12 cellular contexts compared by ENCODE assay signal in genomic region chr2:217249490-217250451, GRCh38.
A peak's percentile ranks its signal among the peaks of the same experiment; 100 is the strongest.
DNase-seq lines count a peak whose midpoint lies in the region; ATAC-seq and TF ChIP-seq lines count a peak whose summit lies in the region.
"Had no signal": no experiment of that assay in that cellular context is flagged by ENCODE, and none has a peak within 500 bp of the region (broad histone marks: within the 10 kb centered on the region; RNA-seq: fewer than 3 reads in every experiment).

No MANE protein-coding gene starts in this region.

- BruUV-seq in mammary epithelial cell (replicated peaks; lab: Mats Ljungman, UMichigan): no TSS peak

- H3K36me3 Mint-ChIP-seq in H9 (ENCODE audit: insufficient read depth in 1 of 3, low read depth in 3 of 3) (no peaks in the 10 kb centered on the region), HFFc6 (ENCODE audit: low read depth) (no peaks in the 10 kb centered on the region; the same call in 1 of the 2 replicates)
- H3K36me3 Mint-ChIP-seq: activated naive CD4-positive, alpha-beta T cell treated with anti-CD3 and anti-CD28 coated beads, Interleukin-2, amount 50 U/mL, for 72 hours had no signal

- H2BK12ac ChIP-seq in neuronal stem cell (ENCODE audit: low read length) (no peak overlapping the region), H9 (ENCODE audit: insufficient read length, low read depth, low read length) (no peak overlapping the region)

- no peak overlapping the region for H3K14ac ChIP-seq in neuronal stem cell (ENCODE audit: low read length)
- H3K14ac ChIP-seq in H9 (ENCODE audit: insufficient read depth, low read length): no peak overlapping the region

- H3K9me3 Mint-ChIP-seq in H9 (no peaks in the 10 kb centered on the region), HFFc6 (no peaks in the 10 kb centered on the region)
- H3K9me3 Mint-ChIP-seq: activated naive CD4-positive, alpha-beta T cell treated with anti-CD3 and anti-CD28 coated beads, Interleukin-2, amount 50 U/mL, for 72 hours had no signal

- no peak overlapping the region for H2BK20ac ChIP-seq in H9 (ENCODE audit: low read depth, low read length, poor library complexity, severe bottlenecking)

- WGBS in mammary epithelial cell (ENCODE audit: low coverage, missing lambda C conversion rate): 77% methylated on average over 8 of the region's 8 CpGs
- WGBS in esophagus, 2 donors: 61 to 62% methylated on average over 8 of the region's 8 CpGs
- WGBS in neuronal stem cell (ENCODE audit: extremely low coverage in 2 of 2, insufficient read length in 2 of 2, insufficient replicate concordance in 1 of 2), 2 donors: no CpG with 5 or more reads among the region's 8 CpGs
- WGBS in urinary bladder: 37% methylated on average over 8 of the region's 8 CpGs
- WGBS in H9 (ENCODE audit: extremely low coverage, insufficient read length, low lambda C conversion rate): no CpG with 5 or more reads among the region's 8 CpGs

- H4K5ac ChIP-seq in H9 (ENCODE audit: insufficient read length, low read depth, low read length): no peak overlapping the region

- H3K4me3 ChIP-seq in breast epithelium (no peak overlapping the region), mammary epithelial cell (replicated peaks in 1 of 3; ENCODE audit: insufficient read depth in 1 of 3, low read depth in 2 of 3, low read length in 3 of 3) (no peak overlapping the region), esophagus (ENCODE audit: low read depth in 1 of 2, low read length in 2 of 2) (no peak overlapping the region), neuronal stem cell (ENCODE audit: low read length in 2 of 2) (no peak overlapping the region), urinary bladder (ENCODE audit: low read depth, low read length) (no peak overlapping the region)
- H3K4me3 ChIP-seq: colonic mucosa had no signal

- H3K18ac ChIP-seq in neuronal stem cell (ENCODE audit: low read length) (no peak overlapping the region), H9 (ENCODE audit: insufficient read length, low read depth, low read length) (no peak overlapping the region)

- dilution Hi-C loops in mammary epithelial cell (cut with HindIII; ENCODE audit: low sequenced_read_pairs): no loop called here

- no peaks in the 10 kb centered on the region for H3K4me1 Mint-ChIP-seq in H9
- H3K4me1 Mint-ChIP-seq in HFFc6 (ENCODE audit: low read depth): no peaks in the 10 kb centered on the region

- no peak overlapping the region for H3K56ac ChIP-seq in H9 (ENCODE audit: insufficient read length, low read depth, low read length)

- H3K23ac ChIP-seq in neuronal stem cell (ENCODE audit: low read depth, low read length, poor library complexity): no peak overlapping the region
- no peak overlapping the region for H3K23ac ChIP-seq in H9 (ENCODE audit: insufficient read length, low read depth, low read length)

- H3K79me1 ChIP-seq in neuronal stem cell (ENCODE audit: low read depth, low read length) (no peaks in the 10 kb centered on the region), H9 (ENCODE audit: insufficient read depth, low read depth, low read length, poor library complexity, severe bottlenecking) (no peaks in the 10 kb centered on the region)

- H3K9me3 ChIP-seq in breast epithelium (no peaks in the 10 kb centered on the region), mammary epithelial cell (replicated peaks; ENCODE audit: insufficient read depth, low read length) (no peaks in the 10 kb centered on the region), esophagus (ENCODE audit: control insufficient read depth in 2 of 2, insufficient read depth in 1 of 2, low read depth in 1 of 2, low read length in 1 of 2) (no peaks in the 10 kb centered on the region), neuronal stem cell (replicated peaks in 1 of 2; ENCODE audit: control insufficient read depth in 2 of 2, insufficient read depth in 1 of 2, low read depth in 1 of 2, low read length in 2 of 2) (no peaks in the 10 kb centered on the region), H9 (ENCODE audit: control insufficient read depth, low read depth, low read length) (no peaks in the 10 kb centered on the region)
- H3K9me3 ChIP-seq: colonic mucosa had no signal

- H2BK120ac ChIP-seq in neuronal stem cell (ENCODE audit: low read depth, low read length) (no peak overlapping the region), H9 (ENCODE audit: low read depth, low read length, poor library complexity, severe bottlenecking) (no peak overlapping the region)

- DNase-seq in breast epithelium (ENCODE audit: low spot score in 2 of 2) (no peak), mammary epithelial cell (no peak), neuronal stem cell (ENCODE audit: low spot score) (no peak), H9 (no peak), HFFc6 (no peak)
- DNase-seq in stimulated activated naive CD8-positive, alpha-beta T cell treated with anti-CD3 and anti-CD28 coated beads, Interleukin-15, Interleukin-2, amounts not matched to agents 100 U/mL and 50 U/mL, for 24 hours: no peak
- DNase-seq: colonic mucosa, MM.1S, SHP77 treated with DMSO at 0.1 percent for 48 hours had no signal

- intact Hi-C loops in breast epithelium (cut with DNase I; ENCODE audit: low total_unique reads): no loop called here
- intact Hi-C loops in mammary epithelial cell (cut with micrococcal nuclease): no loop called here

- no peaks in the 10 kb centered on the region for H3K27me3 ChIP-seq in breast epithelium
- H3K27me3 ChIP-seq in mammary epithelial cell (ENCODE audit: insufficient read depth, low read length): no peaks in the 10 kb centered on the region
- no peaks in the 10 kb centered on the region for H3K27me3 ChIP-seq in esophagus (ENCODE audit: control insufficient read depth in 1 of 2, insufficient read depth in 2 of 2, low read length in 2 of 2)
- H3K27me3 ChIP-seq in neuronal stem cell (ENCODE audit: control insufficient read depth in 3 of 3, insufficient read depth in 3 of 3, low read depth in 1 of 3, low read length in 3 of 3): no peaks in the 10 kb centered on the region
- H3K27me3 ChIP-seq in H9 (ENCODE audit: insufficient read depth, low read length): no peaks in the 10 kb centered on the region
- H3K27me3 ChIP-seq: colonic mucosa had no signal

- H3K4me1 ChIP-seq in breast epithelium (peaks cover 10 to 12% of the 10 kb centered on the region in 2 donors), mammary epithelial cell (ENCODE audit: insufficient read depth, low read length) (no peaks in the 10 kb centered on the region), esophagus (ENCODE audit: control insufficient read depth in 2 of 2, insufficient read depth in 2 of 2, low read length in 1 of 2) (peaks cover 3% of the 10 kb centered on the region in 2 donors), neuronal stem cell (ENCODE audit: control insufficient read depth in 2 of 2, insufficient read depth in 1 of 2, low read depth in 1 of 2, low read length in 2 of 2) (peaks cover 9 to 19% of the 10 kb centered on the region in 2 donors), urinary bladder (ENCODE audit: insufficient read depth) (no peaks in the 10 kb centered on the region), H9 (ENCODE audit: insufficient read depth, low read length) (no peaks in the 10 kb centered on the region)
- H3K4me1 ChIP-seq: colonic mucosa had no signal

- H3K4ac ChIP-seq in neuronal stem cell (ENCODE audit: low read length) (no peak overlapping the region), H9 (ENCODE audit: low read depth, low read length) (no peak overlapping the region)

- H3K23me2 ChIP-seq in H9 (ENCODE audit: insufficient read length, low read depth, low read length, poor library complexity, severe bottlenecking): no peaks in the 10 kb centered on the region

- H3K27ac ChIP-seq in breast epithelium (peak overlapping the region; percentile 79 to 86), mammary epithelial cell (ENCODE audit: insufficient read depth, low read depth, low read length) (no peak overlapping the region), esophagus (ENCODE audit: low read depth in 2 of 2, low read length in 1 of 2) (peak overlapping the region; percentile 56 to 58), neuronal stem cell (replicated peaks; ENCODE audit: low read length) (no peak overlapping the region), urinary bladder (ENCODE audit: low read depth) (peak overlapping the region; percentile 67), H9 (ENCODE audit: insufficient read length, low read depth, low read length) (no peak overlapping the region)

- CTCF ChIA-PET in mammary epithelial cell (lab: Charles Lee; ENCODE audit: low non-redundant PET): no interaction called here

- H4K20me1 ChIP-seq in mammary epithelial cell (ENCODE audit: insufficient read depth, low read length): no peaks in the 10 kb centered on the region
- no peaks in the 10 kb centered on the region for H4K20me1 ChIP-seq in H9 (ENCODE audit: control insufficient read depth, insufficient read depth, insufficient read length)

- H3K27ac Mint-ChIP-seq in H9 (no peak overlapping the region), HFFc6 (no peak overlapping the region)
- H3K27ac Mint-ChIP-seq: activated naive CD4-positive, alpha-beta T cell treated with anti-CD3 and anti-CD28 coated beads, Interleukin-2, amount 50 U/mL, for 72 hours had no signal

- TF ChIP-seq POLR2A in breast epithelium (IDR thresholded peaks at IDR 0.05): no peak

- ATAC-seq in stimulated activated naive CD8-positive, alpha-beta T cell treated with anti-CD3 and anti-CD28 coated beads, Interleukin-15, Interleukin-2, amounts not matched to agents 100 U/mL and 50 U/mL, for 24 hours: no peak
- ATAC-seq: activated naive CD4-positive, alpha-beta T cell treated with anti-CD3 and anti-CD28 coated beads, Interleukin-2, amount 50 U/mL, for 72 hours had no signal

- TF ChIP-seq CTCF in breast epithelium (IDR thresholded peaks at IDR 0.05) (no peak), mammary epithelial cell (conservative IDR thresholded peaks at IDR 0.05 in 1 of 2, IDR thresholded peaks at IDR 0.05 in 1 of 2; ENCODE audit: extremely low read depth in 1 of 2, insufficient read depth in 1 of 2, low read depth in 1 of 2, low read length in 2 of 2) (no peak), H9 (conservative IDR thresholded peaks at IDR 0.05) (no peak), HFFc6 (IDR thresholded peaks at IDR 0.05) (no peak)

- no peak overlapping the region for H2AK5ac ChIP-seq in neuronal stem cell (ENCODE audit: low read depth, low read length)
- no peak overlapping the region for H2AK5ac ChIP-seq in H9 (ENCODE audit: insufficient read length, low read length)

- no peak overlapping the region for H2AFZ ChIP-seq in mammary epithelial cell (ENCODE audit: low read depth, low read length)
- peak overlapping the region; percentile 38 for H2AFZ ChIP-seq in neuronal stem cell (ENCODE audit: low read length)
- no peak overlapping the region for H2AFZ ChIP-seq in H9 (ENCODE audit: low read length)

- in situ Hi-C loops in mammary epithelial cell (cut with MboI; ENCODE audit: low sequenced_read_pairs in 2 of 2): no loop called here

- H2BK5ac ChIP-seq in neuronal stem cell (ENCODE audit: low read length) (no peak overlapping the region), H9 (ENCODE audit: insufficient read length, low read length) (no peak overlapping the region)

- H3K4me3 Mint-ChIP-seq in H9: no peak overlapping the region
- H3K4me3 Mint-ChIP-seq in HFFc6: no peak overlapping the region

- no peak overlapping the region for H4K91ac ChIP-seq in neuronal stem cell (ENCODE audit: low read depth, low read length, poor library complexity)
- H4K91ac ChIP-seq in H9 (ENCODE audit: insufficient read length, low read depth, low read length): no peak overlapping the region

- H3K36me3 ChIP-seq in breast epithelium: no peaks in the 10 kb centered on the region
- H3K36me3 ChIP-seq in mammary epithelial cell (ENCODE audit: insufficient read depth, low read length): no peaks in the 10 kb centered on the region
- no peaks in the 10 kb centered on the region for H3K36me3 ChIP-seq in esophagus (ENCODE audit: control insufficient read depth in 2 of 2, insufficient read depth in 2 of 2, low read length in 1 of 2)
- H3K36me3 ChIP-seq in neuronal stem cell (replicated peaks in 1 of 2; ENCODE audit: control insufficient read depth in 2 of 2, insufficient read depth in 2 of 2, low read length in 2 of 2): no peaks in the 10 kb centered on the region
- H3K36me3 ChIP-seq in urinary bladder (ENCODE audit: insufficient read depth): no peaks in the 10 kb centered on the region
- H3K36me3 ChIP-seq: colonic mucosa had no signal

- no peak overlapping the region for H3T11ph ChIP-seq in H9 (ENCODE audit: low read length)

- H4K8ac ChIP-seq in neuronal stem cell (ENCODE audit: low read depth, low read length) (no peak overlapping the region), H9 (replicated peaks; ENCODE audit: insufficient read length, low read depth, low read length) (no peak overlapping the region)

- no peak overlapping the region for H3K4me2 ChIP-seq in mammary epithelial cell (ENCODE audit: insufficient read depth, low read depth, low read length)
- no peak overlapping the region for H3K4me2 ChIP-seq in neuronal stem cell (ENCODE audit: insufficient read depth, low read length, poor library complexity, severe bottlenecking)
- no peak overlapping the region for H3K4me2 ChIP-seq in H9 (ENCODE audit: insufficient read depth, insufficient read length, low read length)

- H3K27me3 Mint-ChIP-seq in H9 (ENCODE audit: low read depth) (peaks cover 3% of the 10 kb centered on the region), HFFc6 (ENCODE audit: insufficient read depth) (peaks cover 2% of the 10 kb centered on the region; the same call in 1 of the 2 replicates)

- H3K9ac ChIP-seq in mammary epithelial cell (ENCODE audit: insufficient read depth, low read length): no peak overlapping the region
- no peak overlapping the region for H3K9ac ChIP-seq in neuronal stem cell (ENCODE audit: low read depth, low read length, poor library complexity)
- H3K9ac ChIP-seq in H9 (ENCODE audit: extremely low read depth, insufficient read length, low read length): no peak overlapping the region

- no peak overlapping the region for H2BK15ac ChIP-seq in neuronal stem cell (ENCODE audit: low read length)
- H2BK15ac ChIP-seq in H9 (ENCODE audit: low read depth, low read length): no peak overlapping the region

- H3K79me2 ChIP-seq in mammary epithelial cell (ENCODE audit: insufficient read depth, low read length): no peaks in the 10 kb centered on the region
- H3K79me2 ChIP-seq in H9 (ENCODE audit: insufficient read depth, low read length): no peaks in the 10 kb centered on the region

Comparison
In these comparisons a context has a peak if more than half of its experiments do, and no peak if none do; other contexts are left out.
1. H3K27ac ChIP-seq: peak in breast epithelium (2 of 2), esophagus (2 of 2) and urinary bladder (single experiment); none in mammary epithelial cell (single experiment), neuronal stem cell (single experiment) and H9 (single experiment).